In the genomic region with DNA sequence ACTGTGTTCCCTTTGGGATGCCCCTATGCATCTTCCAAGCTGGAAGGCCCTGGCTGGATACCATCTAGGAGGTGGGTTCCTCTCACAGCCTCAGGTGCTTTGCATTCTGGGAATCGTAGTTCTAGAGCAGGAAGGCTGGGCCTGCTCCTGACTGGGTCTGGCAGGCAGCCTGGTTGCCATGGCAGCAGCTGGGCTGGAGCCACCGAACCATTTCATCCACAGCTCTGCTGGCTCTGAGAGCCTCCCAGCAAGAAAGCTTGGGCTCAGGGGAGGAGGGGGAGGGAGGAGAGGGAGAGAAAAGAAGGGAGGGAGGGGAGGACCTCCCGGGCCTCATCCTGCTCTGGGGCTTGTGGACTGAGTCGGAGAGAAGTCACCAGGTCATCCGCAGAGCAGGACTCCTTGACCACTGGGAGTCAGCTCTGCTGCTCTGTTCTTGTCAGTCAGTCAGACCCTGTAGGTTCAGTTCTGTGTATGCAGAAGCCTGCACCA, we compare ENCODE assay signal across 8 cellular contexts.
DNase-seq lines count a peak whose midpoint lies in the region; ATAC-seq, FAIRE-seq and TF ChIP-seq lines count a peak whose summit lies in the region.

No MANE protein-coding gene starts in this region.

- DNase-seq in HCT116 (ENCODE audit: low read depth, low spot score): peak; percentile 4
- DNase-seq in NCI-H446 (lab: John Stamatoyannopoulos, UW): peak; percentile 88 to 94
- DNase-seq in cerebellum (ENCODE audit: low spot score): peak; percentile 97
- no peak for DNase-seq in HepG2 (ENCODE audit: low spot score)
- DNase-seq in activated T-helper 1 cell treated with anti-CD3 and anti-CD28 coated beads, Interleukin-12 subunit alpha, Interleukin-12 subunit beta, Interleukin-2, Interleukin-4 antibody, amounts not matched to agents 30 ng/mL and 10 ng/mL and 1 ng/mL, durations not matched to agents 14 hours and 24 hours and 36 hours (ENCODE audit: low spot score): no peak
- no peak for DNase-seq in HTR-8/SVneo (ENCODE audit: insufficient read length, low spot score)
- DNase-seq in activated CD8-positive, alpha-beta memory T cell treated with anti-CD3 and anti-CD28 coated beads, Interleukin-2, amount 10 ng/mL, durations not matched to agents 7 days and 5 days: no peak
- no peak for DNase-seq in GM10266 (ENCODE audit: extremely low spot score)

- no peak for FAIRE-seq in HepG2 (lab: Jason Lieb, UNC)
- no peak for FAIRE-seq in HTR-8/SVneo (lab: Jason Lieb, UNC)

- peak; percentile 78 for ATAC-seq in HCT116
- ATAC-seq in HepG2: peak; percentile 33; the same call in 1 of the 3 replicates
- no peak for ATAC-seq in activated CD8-positive, alpha-beta memory T cell treated with anti-CD3 and anti-CD28 coated beads, Interleukin-2, amount 10 ng/mL, durations not matched to agents 7 days and 5 days

- H3K9me3 ChIP-seq in HCT116 (ENCODE audit: control insufficient read depth in 1 of 2, insufficient read depth in 1 of 2, low read depth in 1 of 2, low read length in 2 of 2) (no peaks in the 10 kb centered on the region), HepG2 (ENCODE audit: low read length) (no peaks in the 10 kb centered on the region)

- H3K9ac ChIP-seq in HCT116 (ENCODE audit: low read length): no peak overlapping the region
- H3K9ac ChIP-seq in HepG2 (ENCODE audit: insufficient read depth, low read depth, low read length): no peak overlapping the region

- H3K9me3 Mint-ChIP-seq in activated T-helper 1 cell treated with anti-CD3 and anti-CD28 coated beads, Interleukin-12 subunit alpha, Interleukin-12 subunit beta, Interleukin-2, Interleukin-4 antibody, amounts not matched to agents 30 ng/mL and 10 ng/mL and 1 ng/mL, durations not matched to agents 14 hours and 24 hours and 36 hours: no peaks in the 10 kb centered on the region
- no peaks in the 10 kb centered on the region for H3K9me3 Mint-ChIP-seq in activated CD8-positive, alpha-beta memory T cell treated with anti-CD3 and anti-CD28 coated beads, Interleukin-2, amount 10 ng/mL, durations not matched to agents 7 days and 5 days (ENCODE audit: low read depth)

- in situ Hi-C loops in HepG2 (cut with HindIII; ENCODE audit: extremely low pct_ligation_motif_present, low pct_unique_long_range_greater_than_20kb): no loop called here

- RAD21 ChIA-PET in HCT116 (lab: Charles Lee; ENCODE audit: low non-redundant PET in 1 of 2, low total read pairs in 2 of 2, uncharacterized antibody in 2 of 2, unreplicated experiment in 2 of 2): no interaction called here

- TF ChIP-seq EP300 in HepG2 (IDR thresholded peaks at IDR 0.05; ENCODE audit: low read depth in 2 of 2, low read length in 2 of 2) (no peak), HepG2 (CRISPR knock-in tag; IDR thresholded peaks at IDR 0.05; ENCODE audit: borderline replicate concordance) (no peak)

- H3K4me3 Mint-ChIP-seq in activated T-helper 1 cell treated with anti-CD3 and anti-CD28 coated beads, Interleukin-12 subunit alpha, Interleukin-12 subunit beta, Interleukin-2, Interleukin-4 antibody, amounts not matched to agents 30 ng/mL and 10 ng/mL and 1 ng/mL, durations not matched to agents 14 hours and 24 hours and 36 hours: no peak overlapping the region
- H3K4me3 Mint-ChIP-seq in activated CD8-positive, alpha-beta memory T cell treated with anti-CD3 and anti-CD28 coated beads, Interleukin-2, amount 10 ng/mL, durations not matched to agents 7 days and 5 days: no peak overlapping the region

- H3K27me3 ChIP-seq in HCT116 (ENCODE audit: insufficient read depth, low read length) (peaks cover 70% of the 10 kb centered on the region), HepG2 (ENCODE audit: control insufficient read depth in 1 of 2, insufficient read depth in 2 of 2, low read length in 2 of 2) (peaks cover 0 to under 1% of the 10 kb centered on the region in 2 experiments; a peak in 1 of 5 replicates)

- no peak overlapping the region for H3K27ac ChIP-seq in HCT116 (ENCODE audit: low read depth, low read length)
- no peak overlapping the region for H3K27ac ChIP-seq in HepG2 (ENCODE audit: extremely low read length, insufficient read depth, low read length)

- H3K9me2 ChIP-seq in HCT116 (ENCODE audit: insufficient read depth): no peaks in the 10 kb centered on the region; the same call in 1 of the 2 replicates

- H3K79me2 ChIP-seq in HCT116 (ENCODE audit: insufficient read depth, low read length): no peaks in the 10 kb centered on the region
- no peaks in the 10 kb centered on the region for H3K79me2 ChIP-seq in HepG2 (ENCODE audit: insufficient read depth, low read length)

- H3K4me3 ChIP-seq in HCT116 (replicated peaks in 1 of 2; ENCODE audit: low read depth in 1 of 2, low read length in 2 of 2): no peak overlapping the region
- no peak overlapping the region for H3K4me3 ChIP-seq in HepG2 (replicated peaks in 1 of 3; ENCODE audit: insufficient read depth in 1 of 3, low read depth in 2 of 3, low read length in 3 of 3)

- H2AFZ ChIP-seq in HCT116 (ENCODE audit: low read depth, low read length, poor library complexity, severe bottlenecking) (no peak overlapping the region), HepG2 (ENCODE audit: low read length) (no peak overlapping the region)

- no peaks in the 10 kb centered on the region for H3K36me3 ChIP-seq in HCT116 (ENCODE audit: control insufficient read depth in 1 of 2, insufficient read depth in 2 of 2, low read length in 2 of 2)
- no peaks in the 10 kb centered on the region for H3K36me3 ChIP-seq in HepG2 (replicated peaks in 1 of 2; ENCODE audit: control insufficient read depth in 1 of 2, insufficient read depth in 2 of 2, low read length in 2 of 2)

- intact Hi-C loops in HCT116 (cut with micrococcal nuclease): no loop called here
- intact Hi-C loops in HepG2 (cut with micrococcal nuclease; ENCODE audit: unreplicated experiment): no loop called here
- intact Hi-C loops in activated T-helper 1 cell treated with anti-CD3 and anti-CD28 coated beads, Interleukin-12 subunit alpha, Interleukin-12 subunit beta, Interleukin-2, Interleukin-4 antibody, amounts not matched to agents 30 ng/mL and 10 ng/mL and 1 ng/mL, durations not matched to agents 14 hours and 24 hours and 36 hours (cut with micrococcal nuclease): no loop called here

- H3K4me1 ChIP-seq in HCT116 (ENCODE audit: control insufficient read depth in 1 of 2, insufficient read depth in 2 of 2, low read length in 2 of 2): no peaks in the 10 kb centered on the region; a peak in 1 of 4 replicates
- H3K4me1 ChIP-seq in HepG2 (ENCODE audit: insufficient read depth, low read length): no peaks in the 10 kb centered on the region

- H3K4me2 ChIP-seq in HCT116 (ENCODE audit: low read length) (no peak overlapping the region), HepG2 (ENCODE audit: low read depth, low read length) (no peak overlapping the region)

- CTCF ChIA-PET in HCT116 (lab: Charles Lee) (interaction anchor here (1.1 kb wide), 1 partner anchor 10 kb away, joined by 3 read pairs; no protein-coding TSS in a partner anchor), HepG2 (lab: Yijun Ruan, JAX; ENCODE audit: low intra/inter-chr PET ratio, low total read pairs) (no interaction called here)
- CTCF ChIA-PET in activated CD8-positive, alpha-beta memory T cell treated with anti-CD3 and anti-CD28 coated beads, Interleukin-2, amount 10 ng/mL, durations not matched to agents 7 days and 5 days (lab: Charles Lee): no interaction called here

- no peak for TF ChIP-seq RAD21 in HCT116 (IDR thresholded peaks at IDR 0.05; ENCODE audit: low read depth)
- TF ChIP-seq RAD21 in HepG2 (CRISPR knock-in tag; IDR thresholded peaks at IDR 0.05): no peak

- 8% methylated on average over 5 of the region's 5 CpGs for WGBS in HepG2 (ENCODE audit: low lambda C conversion rate)

- no peak for TF ChIP-seq CTCF in HCT116 (IDR thresholded peaks at IDR 0.05 in 2 of 3, conservative IDR thresholded peaks at IDR 0.05 in 1 of 3; ENCODE audit: borderline replicate concordance in 1 of 3, insufficient read depth in 1 of 3, low read depth in 2 of 3, low read length in 2 of 3)
- no peak for TF ChIP-seq CTCF in HepG2 (CRISPR knock-in tag; IDR thresholded peaks at IDR 0.05)
- no peak for TF ChIP-seq CTCF in GM10266 (IDR thresholded peaks at IDR 0.05; ENCODE audit: control insufficient read depth, insufficient read depth, low read depth, missing control alignments)

- H3K27ac Mint-ChIP-seq in activated T-helper 1 cell treated with anti-CD3 and anti-CD28 coated beads, Interleukin-12 subunit alpha, Interleukin-12 subunit beta, Interleukin-2, Interleukin-4 antibody, amounts not matched to agents 30 ng/mL and 10 ng/mL and 1 ng/mL, durations not matched to agents 14 hours and 24 hours and 36 hours: no peak overlapping the region
- no peak overlapping the region for H3K27ac Mint-ChIP-seq in activated CD8-positive, alpha-beta memory T cell treated with anti-CD3 and anti-CD28 coated beads, Interleukin-2, amount 10 ng/mL, durations not matched to agents 7 days and 5 days

- H4K20me1 ChIP-seq in HCT116 (ENCODE audit: insufficient read depth): no peaks in the 10 kb centered on the region
- peaks cover 5% of the 10 kb centered on the region; the same call in 1 of the 2 replicates for H4K20me1 ChIP-seq in HepG2 (ENCODE audit: insufficient read depth, low read length)

- H3K4me1 Mint-ChIP-seq in activated T-helper 1 cell treated with anti-CD3 and anti-CD28 coated beads, Interleukin-12 subunit alpha, Interleukin-12 subunit beta, Interleukin-2, Interleukin-4 antibody, amounts not matched to agents 30 ng/mL and 10 ng/mL and 1 ng/mL, durations not matched to agents 14 hours and 24 hours and 36 hours (ENCODE audit: low read depth): no peaks in the 10 kb centered on the region
- no peaks in the 10 kb centered on the region for H3K4me1 Mint-ChIP-seq in activated CD8-positive, alpha-beta memory T cell treated with anti-CD3 and anti-CD28 coated beads, Interleukin-2, amount 10 ng/mL, durations not matched to agents 7 days and 5 days

- H3K27me3 Mint-ChIP-seq in activated T-helper 1 cell treated with anti-CD3 and anti-CD28 coated beads, Interleukin-12 subunit alpha, Interleukin-12 subunit beta, Interleukin-2, Interleukin-4 antibody, amounts not matched to agents 30 ng/mL and 10 ng/mL and 1 ng/mL, durations not matched to agents 14 hours and 24 hours and 36 hours (ENCODE audit: insufficient read depth): peaks cover 26% of the 10 kb centered on the region
- peaks cover 40% of the 10 kb centered on the region for H3K27me3 Mint-ChIP-seq in activated CD8-positive, alpha-beta memory T cell treated with anti-CD3 and anti-CD28 coated beads, Interleukin-2, amount 10 ng/mL, durations not matched to agents 7 days and 5 days

- POLR2A ChIA-PET in HCT116 (lab: Charles Lee) (no interaction called here), HepG2 (lab: Yijun Ruan, JAX) (no interaction called here)

- H3K36me3 Mint-ChIP-seq in activated T-helper 1 cell treated with anti-CD3 and anti-CD28 coated beads, Interleukin-12 subunit alpha, Interleukin-12 subunit beta, Interleukin-2, Interleukin-4 antibody, amounts not matched to agents 30 ng/mL and 10 ng/mL and 1 ng/mL, durations not matched to agents 14 hours and 24 hours and 36 hours (ENCODE audit: low read depth): no peaks in the 10 kb centered on the region
- no peaks in the 10 kb centered on the region for H3K36me3 Mint-ChIP-seq in activated CD8-positive, alpha-beta memory T cell treated with anti-CD3 and anti-CD28 coated beads, Interleukin-2, amount 10 ng/mL, durations not matched to agents 7 days and 5 days

- TF ChIP-seq POLR2A in HCT116 (IDR thresholded peaks at IDR 0.05; ENCODE audit: borderline replicate concordance, extremely low read depth, insufficient read depth, insufficient read length) (no peak), HepG2 (IDR thresholded peaks at IDR 0.05; ENCODE audit: insufficient read depth in 1 of 2, low read depth in 2 of 2, low read length in 2 of 2) (no peak)

- BruUV-seq in HCT116 (replicated peaks; lab: Mats Ljungman, UMichigan) (no TSS peak), HepG2 (replicated peaks; lab: Mats Ljungman, UMichigan) (no TSS peak)

Comparison
In these comparisons a context has a peak if more than half of its experiments do, and no peak if none do; other contexts are left out.
1. DNase-seq: peak in HCT116 (single experiment), NCI-H446 (2 of 2) and cerebellum (single experiment); none in HepG2 (single experiment), activated T-helper 1 cell treated with anti-CD3 and anti-CD28 coated beads, Interleukin-12 subunit alpha, Interleukin-12 subunit beta, Interleukin-2, Interleukin-4 antibody, amounts not matched to agents 30 ng/mL and 10 ng/mL and 1 ng/mL, durations not matched to agents 14 hours and 24 hours and 36 hours (single experiment), HTR-8/SVneo (single experiment), activated CD8-positive, alpha-beta memory T cell treated with anti-CD3 and anti-CD28 coated beads, Interleukin-2, amount 10 ng/mL, durations not matched to agents 7 days and 5 days (single experiment) and GM10266 (single experiment).